ENCODE assay signal across 8 cellular contexts in genomic region chr3:52705688-52706686, GRCh38. TPM values are rescaled to one million over a fixed set of nuclear protein-coding genes. Genes with fewer than 3 reads are reported as not detected.
DNase-seq lines count a peak whose midpoint lies in the region; ATAC-seq, FAIRE-seq and TF ChIP-seq lines count a peak whose summit lies in the region.

Gene GLT8D1, minus strand, starts transcription at chr3:52705791. Its CDS starts 5,331 bp downstream, at chr3:52700460.
Gene SPCS1, plus strand, starts transcription at chr3:52706106. Its CDS starts 141 bp downstream, at chr3:52706247.

- H3K4me3 Mint-ChIP-seq in IgD-negative memory B cell, result peak within 1 kb of the TSS; percentile 96 to 99 (median 98)
- peak within 1 kb of the TSS; percentile 97 for H3K4me3 Mint-ChIP-seq in natural killer cell treated with Interleukin-12 subunit alpha and Interleukin-12 subunit beta and Interleukin-15 and Interleukin-18, amount 100 ng/mL, for 72 hours

- no peak for TF ChIP-seq CTCF in fibroblast of mammary gland (conservative IDR thresholded peaks at IDR 0.05; ENCODE audit: control insufficient read depth, insufficient read depth, low read depth, low read length)

- peak; percentile 67 for ATAC-seq in GM21576 (IDR thresholded peaks at IDR 0.05; ENCODE audit: unreplicated experiment)
- peak; percentile 96 for ATAC-seq in natural killer cell treated with Interleukin-12 subunit alpha and Interleukin-12 subunit beta and Interleukin-15 and Interleukin-18, amount 100 ng/mL, for 72 hours
- peak; percentile 93 for ATAC-seq in stimulated activated naive CD8-positive, alpha-beta T cell treated with anti-CD3 and anti-CD28 coated beads, Interleukin-15, Interleukin-2, amounts not matched to agents 100 U/mL and 50 U/mL, for 24 hours

- peak within 1 kb of the TSS; percentile 97 for H3K4me3 ChIP-seq in fibroblast of mammary gland (ENCODE audit: control insufficient read depth, low read depth, low read length)

- H3K4me1 Mint-ChIP-seq in IgD-negative memory B cell, result peaks cover 34 to 38% (median 34%) of the 10 kb centered on the region in 3 donors
- peaks cover 16 to 24% of the 10 kb centered on the region in 2 donors for H3K4me1 Mint-ChIP-seq in natural killer cell treated with Interleukin-12 subunit alpha and Interleukin-12 subunit beta and Interleukin-15 and Interleukin-18, amount 100 ng/mL, for 72 hours (ENCODE audit: low read depth in 2 of 2)

- DNase-seq in DMS53 (lab: John Stamatoyannopoulos, UW) (peak; percentile 83), RCC 7860 (ENCODE audit: low spot score) (peak; percentile 61), fibroblast of mammary gland (ENCODE audit: low read depth) (peak; percentile 79)
- DNase-seq in activated T-helper 1 cell treated with anti-CD3 and anti-CD28 coated beads, Interleukin-2, amount 50 U/mL, for 16 hours (ENCODE audit: low read depth in 1 of 2, low spot score in 1 of 2), result peak; percentile 65 to 74
- DNase-seq in natural killer cell treated with Interleukin-12 subunit alpha and Interleukin-12 subunit beta and Interleukin-15 and Interleukin-18, amount 100 ng/mL, for 72 hours (ENCODE audit: low spot score), result peak; percentile 88
- peak; percentile 88 for DNase-seq in stimulated activated naive CD8-positive, alpha-beta T cell treated with anti-CD3 and anti-CD28 coated beads, Interleukin-15, Interleukin-2, amounts not matched to agents 100 U/mL and 50 U/mL, for 24 hours

- H3K36me3 Mint-ChIP-seq in IgD-negative memory B cell, result no peaks in the 10 kb centered on the region
- peaks cover 5% of the 10 kb centered on the region for H3K36me3 Mint-ChIP-seq in natural killer cell treated with Interleukin-12 subunit alpha and Interleukin-12 subunit beta and Interleukin-15 and Interleukin-18, amount 100 ng/mL, for 72 hours

- no peaks in the 10 kb centered on the region for H3K27me3 Mint-ChIP-seq in IgD-negative memory B cell
- H3K27me3 Mint-ChIP-seq in natural killer cell treated with Interleukin-12 subunit alpha and Interleukin-12 subunit beta and Interleukin-15 and Interleukin-18, amount 100 ng/mL, for 72 hours, result no peaks in the 10 kb centered on the region

- FAIRE-seq in RCC 7860 (lab: Jason Lieb, UNC), result no peak

- peak within 1 kb of the TSS; percentile 95 to 99 (median 96) for H3K27ac Mint-ChIP-seq in IgD-negative memory B cell
- H3K27ac Mint-ChIP-seq in natural killer cell treated with Interleukin-12 subunit alpha and Interleukin-12 subunit beta and Interleukin-15 and Interleukin-18, amount 100 ng/mL, for 72 hours, result peak within 1 kb of the TSS; percentile 94 to 97

- no peaks in the 10 kb centered on the region for H3K9me3 Mint-ChIP-seq in IgD-negative memory B cell
- no peaks in the 10 kb centered on the region for H3K9me3 Mint-ChIP-seq in natural killer cell treated with Interleukin-12 subunit alpha and Interleukin-12 subunit beta and Interleukin-15 and Interleukin-18, amount 100 ng/mL, for 72 hours

RNA-seq across cellular contexts. Expression of gene GLT8D1, which starts in this region (rescaled TPM):
- 38.0 TPM for polyA plus RNA-seq in IgD-negative memory B cell
- total RNA-seq in natural killer cell treated with Interleukin-12 subunit alpha and Interleukin-12 subunit beta and Interleukin-15 and Interleukin-18, amount 100 ng/mL, for 72 hours, result 10 to 100 TPM; 32.4 to 41.1 TPM

RNA-seq across cellular contexts. Expression of gene SPCS1, which starts in this region (rescaled TPM):
- polyA plus RNA-seq in IgD-negative memory B cell, result 326 TPM
- total RNA-seq in natural killer cell treated with Interleukin-12 subunit alpha and Interleukin-12 subunit beta and Interleukin-15 and Interleukin-18, amount 100 ng/mL, for 72 hours, result 10 to 100 TPM; 74.4 to 92.4 TPM

Comparison
In these comparisons a context has a peak if more than half of its experiments do, and no peak if none do; other contexts are left out.
1. Peak in every context shown above with its lines: DNase-seq, ATAC-seq and H3K4me3 ChIP-seq.